ENCODE assay signal across 12 cellular contexts in the genomic region with DNA sequence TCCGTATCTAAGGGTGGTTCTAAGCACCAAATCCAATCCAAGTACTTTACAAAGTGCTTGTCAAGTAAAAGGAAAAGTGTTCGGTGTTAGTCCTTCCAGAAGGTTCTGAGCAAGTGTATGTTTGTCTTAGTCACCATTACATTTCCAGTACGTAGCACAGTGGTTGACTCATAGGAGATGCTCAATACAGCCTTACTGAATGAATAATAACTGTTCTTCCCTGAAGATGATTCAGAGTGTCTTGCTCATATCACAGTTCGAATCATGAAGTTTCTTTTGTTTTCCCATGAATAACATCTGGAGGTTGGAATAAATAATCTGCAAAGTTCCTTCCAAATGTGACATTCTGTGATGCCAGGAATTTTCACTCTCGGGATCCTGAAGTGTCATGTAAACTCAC. TPM values are rescaled to one million over a fixed set of nuclear protein-coding genes. Genes with fewer than 3 reads are reported as not detected.
A peak's percentile ranks its signal among the peaks of the same experiment; 100 is the strongest.
DNase-seq lines count a peak whose midpoint lies in the region; FAIRE-seq and TF ChIP-seq lines count a peak whose summit lies in the region.
"Had no signal": no experiment of that assay in that cellular context is flagged by ENCODE, and none has a peak within 500 bp of the region (broad histone marks: within the 10 kb centered on the region; RNA-seq: fewer than 3 reads in every experiment).

No MANE protein-coding gene starts in this region.

- H3K14ac ChIP-seq in mesenchymal stem cell (ENCODE audit: low read length in 2 of 2), result no peak overlapping the region

- no peaks in the 10 kb centered on the region for H3K79me1 ChIP-seq in mesenchymal stem cell (replicated peaks; ENCODE audit: low read length, poor library complexity, severe bottlenecking)

- TF ChIP-seq CTCF in mammary epithelial cell (conservative IDR thresholded peaks at IDR 0.05 in 1 of 2, IDR thresholded peaks at IDR 0.05 in 1 of 2; ENCODE audit: extremely low read depth in 1 of 2, insufficient read depth in 1 of 2, low read depth in 1 of 2, low read length in 2 of 2), result no peak

- no peak overlapping the region for H4K8ac ChIP-seq in mesenchymal stem cell (ENCODE audit: low read length)

- no peak overlapping the region for H2BK120ac ChIP-seq in mesenchymal stem cell (ENCODE audit: low read depth, low read length)

- H3K4me2 ChIP-seq in mammary epithelial cell (ENCODE audit: insufficient read depth, low read depth, low read length) (peak overlapping the region; percentile 76), mesenchymal stem cell (ENCODE audit: low read length, poor library complexity, severe bottlenecking) (no peak overlapping the region)

- H3K4ac ChIP-seq in mesenchymal stem cell (ENCODE audit: low read depth in 1 of 2, low read length in 2 of 2), result no peak overlapping the region

- no TSS peak for BruUV-seq in mammary epithelial cell (replicated peaks; lab: Mats Ljungman, UMichigan)

- no peaks in the 10 kb centered on the region for H4K20me1 ChIP-seq in mammary epithelial cell (ENCODE audit: insufficient read depth, low read length)

- H3K9me3 ChIP-seq in mammary epithelial cell (replicated peaks; ENCODE audit: insufficient read depth, low read length), result no peaks in the 10 kb centered on the region
- no peaks in the 10 kb centered on the region for H3K9me3 ChIP-seq in mesenchymal stem cell (ENCODE audit: control insufficient read depth, low read length)
- H3K9me3 ChIP-seq: right atrium auricular region had no signal

- H3K79me2 ChIP-seq in mammary epithelial cell (ENCODE audit: insufficient read depth, low read length), result no peaks in the 10 kb centered on the region

- WGBS in mammary epithelial cell (ENCODE audit: low coverage, missing lambda C conversion rate), result 8% methylated on average over 5 of the region's 5 CpGs
- whole genome bisulfite sequencing in mesenchymal stem cell, result 0% methylated on average over 1 of the region's 5 CpGs

- H3K4me1 ChIP-seq in mammary epithelial cell (ENCODE audit: insufficient read depth, low read length), result peaks cover 24% of the 10 kb centered on the region
- peaks cover 3% of the 10 kb centered on the region for H3K4me1 ChIP-seq in mesenchymal stem cell (ENCODE audit: control insufficient read depth, insufficient read depth, low read depth, low read length)
- H3K4me1 ChIP-seq: right atrium auricular region had no signal

- H3K23ac ChIP-seq in mesenchymal stem cell (ENCODE audit: low read length in 2 of 2), result no peak overlapping the region

- intact Hi-C loops in mammary epithelial cell (cut with micrococcal nuclease), result no loop called here

- no peak overlapping the region for H4K91ac ChIP-seq in mesenchymal stem cell (ENCODE audit: low read length)

- DNase-seq in AG20443 (ENCODE audit: low spot score) (peak; percentile 78), HTR-8/SVneo (ENCODE audit: insufficient read length, low spot score) (peak; percentile 53), mammary epithelial cell (peak; percentile 94), mesenchymal stem cell (peak; percentile 95), NCI-H2171 treated with DMSO at 0.1 percent for 48 hours (lab: John Stamatoyannopoulos, UW) (no peak)
- no peak for DNase-seq in stimulated activated CD4-positive, alpha-beta T cell treated with anti-CD3 and anti-CD28 coated beads, Interleukin-2, amount 100 ng/mL, for 48 hours
- DNase-seq in stimulated activated CD4-positive, alpha-beta T cell treated with anti-CD3 and anti-CD28 coated beads, Interleukin-4, amount 100 ng/mL, for 1 hour, result no peak
- DNase-seq in activated CD8-positive, alpha-beta memory T cell treated with anti-CD3 and anti-CD28 coated beads for 24 hours, result no peak
- DNase-seq: DMS153, NCI-H510A treated with DMSO at 0.1 percent for 48 hours, T-helper 9 cell had no signal

- CTCF ChIA-PET in mammary epithelial cell (lab: Charles Lee; ENCODE audit: low non-redundant PET), result no interaction called here

- no peak overlapping the region for H2BK5ac ChIP-seq in mesenchymal stem cell (ENCODE audit: low read depth, low read length, poor library complexity, severe bottlenecking)

- no peaks in the 10 kb centered on the region for H3K36me3 ChIP-seq in mammary epithelial cell (ENCODE audit: insufficient read depth, low read length)
- H3K36me3 ChIP-seq in mesenchymal stem cell (ENCODE audit: control insufficient read depth in 1 of 2, insufficient read depth in 2 of 2, low read depth in 1 of 2, low read length in 2 of 2), result no peaks in the 10 kb centered on the region
- H3K36me3 ChIP-seq: right atrium auricular region had no signal

- in situ Hi-C loops in mammary epithelial cell (cut with MboI; ENCODE audit: low sequenced_read_pairs in 2 of 2), result no loop called here

- H3K18ac ChIP-seq in mesenchymal stem cell (ENCODE audit: low read depth in 1 of 2, low read length in 2 of 2), result no peak overlapping the region

- no peak overlapping the region for H2BK12ac ChIP-seq in mesenchymal stem cell (ENCODE audit: low read length in 2 of 2)

- H2AK5ac ChIP-seq in mesenchymal stem cell (ENCODE audit: low read length, severe bottlenecking), result no peak overlapping the region

- no peak overlapping the region for H2BK15ac ChIP-seq in mesenchymal stem cell (ENCODE audit: low read depth, poor library complexity, severe bottlenecking)

- dilution Hi-C loops in mammary epithelial cell (cut with HindIII; ENCODE audit: low sequenced_read_pairs), result no loop called here

- H3K9ac ChIP-seq in mammary epithelial cell (ENCODE audit: insufficient read depth, low read length) (peak overlapping the region; percentile 35), mesenchymal stem cell (ENCODE audit: low read length) (peak overlapping the region; percentile 94)

- H3K4me3 ChIP-seq in mammary epithelial cell (replicated peaks in 1 of 3; ENCODE audit: insufficient read depth in 1 of 3, low read depth in 2 of 3, low read length in 3 of 3) (no peak overlapping the region), mesenchymal stem cell (ENCODE audit: insufficient read depth in 1 of 2, low read depth in 1 of 2, low read length in 2 of 2) (peak overlapping the region in 1 of 2 experiments; percentile 65)
- H3K4me3 ChIP-seq: right atrium auricular region had no signal

- no peak for FAIRE-seq in HTR-8/SVneo (lab: Jason Lieb, UNC)

- peak overlapping the region; percentile 32 for H2AFZ ChIP-seq in mammary epithelial cell (ENCODE audit: low read depth, low read length)
- H2AFZ ChIP-seq in mesenchymal stem cell (ENCODE audit: low read depth, low read length), result no peak overlapping the region

- no peaks in the 10 kb centered on the region for H3K27me3 ChIP-seq in mammary epithelial cell (ENCODE audit: insufficient read depth, low read length)
- H3K27me3 ChIP-seq in mesenchymal stem cell (ENCODE audit: control insufficient read depth in 1 of 2, insufficient read depth in 1 of 2, low read length in 2 of 2), result no peaks in the 10 kb centered on the region
- H3K27me3 ChIP-seq: right atrium auricular region had no signal

- H3K27ac ChIP-seq in mammary epithelial cell (ENCODE audit: insufficient read depth, low read depth, low read length), result peak overlapping the region; percentile 94
- H3K27ac ChIP-seq in mesenchymal stem cell (ENCODE audit: low read length, poor library complexity, severe bottlenecking), result peak overlapping the region; percentile 70
- H3K27ac ChIP-seq: right atrium auricular region had no signal

RNA-seq across cellular contexts. Expression of gene WNT2, which starts 53.4 kb away (rescaled TPM):
- total RNA-seq in mammary epithelial cell, result not detected
- polyA plus RNA-seq in mammary epithelial cell, result not detected
- not detected for polyA minus RNA-seq in mammary epithelial cell
- polyA plus RNA-seq in mesenchymal stem cell (2013, experiment 1 of 2), result 0.15 TPM
- 0.21 TPM for polyA plus RNA-seq in mesenchymal stem cell (2013, experiment 2 of 2)

Comparison
In these comparisons a context has a peak if more than half of its experiments do, and no peak if none do; other contexts are left out.
1. DNase-seq: peak in AG20443 (single experiment), HTR-8/SVneo (single experiment), mammary epithelial cell (single experiment) and mesenchymal stem cell (single experiment); none in NCI-H2171 treated with DMSO at 0.1 percent for 48 hours (single experiment), stimulated activated CD4-positive, alpha-beta T cell treated with anti-CD3 and anti-CD28 coated beads, Interleukin-2, amount 100 ng/mL, for 48 hours (0 of 2), stimulated activated CD4-positive, alpha-beta T cell treated with anti-CD3 and anti-CD28 coated beads, Interleukin-4, amount 100 ng/mL, for 1 hour (single experiment) and activated CD8-positive, alpha-beta memory T cell treated with anti-CD3 and anti-CD28 coated beads for 24 hours (single experiment).